Comparison of ENCODE assay signal across 8 cellular contexts in the genomic region with DNA sequence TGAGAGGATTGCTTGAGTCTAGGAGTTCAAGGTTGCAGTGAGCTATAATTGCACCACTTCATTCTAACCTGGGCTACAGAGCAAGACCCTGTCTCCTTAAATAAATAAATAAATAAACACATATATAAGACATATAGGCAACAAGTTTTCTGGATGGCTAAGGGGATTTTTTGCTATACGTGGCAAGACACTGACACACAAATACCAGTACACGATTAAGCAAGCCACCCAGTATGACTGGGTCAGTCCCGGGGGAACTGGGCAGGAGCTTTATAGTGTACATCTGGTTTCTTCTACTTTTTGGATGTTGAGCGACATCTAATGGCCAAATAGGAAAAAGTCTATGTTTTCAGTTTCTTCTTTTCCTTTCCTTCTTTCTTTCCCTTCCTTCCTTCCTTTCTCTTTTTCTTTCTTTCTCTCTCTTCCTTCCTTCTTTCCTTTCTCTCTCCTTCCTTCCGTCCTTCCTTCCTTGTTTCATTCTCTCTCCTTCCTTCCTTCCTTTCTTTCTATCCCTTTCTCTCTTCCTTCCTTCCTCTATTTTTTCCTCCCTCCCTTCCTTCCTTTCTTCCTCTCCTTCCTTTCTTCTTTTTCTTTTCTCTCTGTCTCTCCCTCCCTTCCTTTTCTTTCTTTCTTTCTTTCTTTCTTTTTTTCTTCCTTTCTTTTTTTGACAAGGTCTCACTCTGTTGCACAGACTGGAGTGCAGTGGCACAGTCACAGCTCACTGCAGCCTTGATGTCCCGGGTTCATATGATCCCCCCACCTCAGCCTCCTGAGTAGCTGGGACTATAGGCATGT. TPM values are rescaled to one million over a fixed set of nuclear protein-coding genes. Genes with fewer than 3 reads are reported as not detected.
A peak's percentile ranks its signal among the peaks of the same experiment; 100 is the strongest.
DNase-seq lines count a peak whose midpoint lies in the region; ATAC-seq and TF ChIP-seq lines count a peak whose summit lies in the region.

No MANE protein-coding gene starts in this region.

- peak overlapping the region; percentile 75; the same call in 1 of the 2 replicates for H2AFZ ChIP-seq in GM23338

- in situ Hi-C loops in Panc1 (cut with HindIII; ENCODE audit: low pct_unique_long_range_greater_than_20kb, low sequenced_read_pairs) = no loop called here

- no peaks in the 10 kb centered on the region for H3K36me3 ChIP-seq in GM23338 (ENCODE audit: insufficient read depth)
- H3K36me3 ChIP-seq in Panc1 (ENCODE audit: control insufficient read depth, insufficient read depth, low read length) = no peaks in the 10 kb centered on the region
- no peaks in the 10 kb centered on the region for H3K36me3 ChIP-seq in adrenal gland (replicated peaks in 1 of 2)
- H3K36me3 ChIP-seq in left ventricle myocardium inferior = no peaks in the 10 kb centered on the region

- no peak overlapping the region for H3K27ac Mint-ChIP-seq in GM23338

- intact Hi-C loops in Panc1 (cut with micrococcal nuclease; ENCODE audit: unreplicated experiment) = loop anchor here (10.0 kb wide), 1 partner anchor 70 kb away; a partner anchor contains a TSS
- intact Hi-C loops in adrenal gland (cut with DNase I) = loop anchor here in 1 of 2 donors (10.0 kb wide), 2 partner anchors 90 to 130 kb away; a partner anchor contains a TSS
- intact Hi-C loops in left ventricle myocardium inferior (cut with micrococcal nuclease) = loop anchor here (10.0 kb wide), 1 partner anchor 70 kb away; a partner anchor contains a TSS
- intact Hi-C loops in sciatic nerve (cut with DNase I) = loop anchor here (10.0 kb wide), 2 partner anchors 70 to 860 kb away; a partner anchor contains a TSS

- H3K4me2 ChIP-seq in GM23338 = no peak overlapping the region

- POLR2A ChIA-PET in Panc1 (lab: Charles Lee) = no interaction called here

- TF ChIP-seq POLR2A in adrenal gland (IDR thresholded peaks at IDR 0.05) = no peak

- H3K4me3 Mint-ChIP-seq in GM23338 = no peak overlapping the region

- CTCF ChIA-PET in Panc1 (lab: Charles Lee) = interaction anchor here (0.5 kb wide), 2 partner anchors 56 to 1512 kb away, joined by 3 to 7 read pairs; no protein-coding TSS in a partner anchor

- 9 to 10% (median 10%) methylated on average over 6 of the region's 6 CpGs for WGBS in adrenal gland, 4 donors

- H3K9me3 ChIP-seq in Panc1 (ENCODE audit: control insufficient read depth, insufficient read depth, low read depth, low read length) = no peaks in the 10 kb centered on the region
- H3K9me3 ChIP-seq in adrenal gland (replicated peaks in 1 of 3) = no peaks in the 10 kb centered on the region
- no peaks in the 10 kb centered on the region for H3K9me3 ChIP-seq in left ventricle myocardium inferior (replicated peaks)

- DNase-seq in SHP77 treated with DMSO at 0.1 percent for 48 hours (lab: John Stamatoyannopoulos, UW) = peak; percentile 5
- no peak for DNase-seq in SHP77 (lab: John Stamatoyannopoulos, UW)
- DNase-seq in GM23338 (ENCODE audit: low spot score) = peak; percentile 84
- peak; percentile 35 for DNase-seq in HuH-7.5 (ENCODE audit: low spot score)
- no peak for DNase-seq in Panc1 (ENCODE audit: low read depth, low spot score)
- peak; percentile 41 to 83 (median 76) for DNase-seq in adrenal gland
- DNase-seq in left ventricle myocardium inferior = peak; percentile 62
- DNase-seq in sciatic nerve (ENCODE audit: low spot score) = peak; percentile 66

- H3K9me3 Mint-ChIP-seq in GM23338 = no peaks in the 10 kb centered on the region

- ATAC-seq in GM23338 (peak; percentile 95), Panc1 (peak; percentile 71; the same call in 1 of the 2 replicates), sciatic nerve (peak; percentile 92)

- no peaks in the 10 kb centered on the region for H3K36me3 Mint-ChIP-seq in GM23338 (ENCODE audit: low read depth)

- H3K27ac ChIP-seq in GM23338 (ENCODE audit: low read depth) = no peak overlapping the region; the same call in 1 of the 2 replicates
- no peak overlapping the region for H3K27ac ChIP-seq in Panc1 (ENCODE audit: low read length)
- no peak overlapping the region for H3K27ac ChIP-seq in adrenal gland
- H3K27ac ChIP-seq in left ventricle myocardium inferior (replicated peaks) = no peak overlapping the region

- peaks cover 5% of the 10 kb centered on the region for H3K4me1 Mint-ChIP-seq in GM23338

- no TSS peak for BruUV-seq in Panc1 (replicated peaks; lab: Mats Ljungman, UMichigan)

- TF ChIP-seq CTCF in GM23338 (conservative IDR thresholded peaks at IDR 0.05; ENCODE audit: low read depth in 2 of 2) = peak; percentile 68 to 72
- TF ChIP-seq CTCF in Panc1 (IDR thresholded peaks at IDR 0.05) = peak; percentile 38
- peak; percentile 54 to 93 (median 63) for TF ChIP-seq CTCF in adrenal gland (IDR thresholded peaks at IDR 0.05)
- peak; percentile 66 for TF ChIP-seq CTCF in left ventricle myocardium inferior (IDR thresholded peaks at IDR 0.05; ENCODE audit: borderline replicate concordance)

- H3K9me2 ChIP-seq in GM23338 (ENCODE audit: insufficient read depth) = no peaks in the 10 kb centered on the region

- H3K4me3 ChIP-seq in GM23338 (no peak overlapping the region), Panc1 (ENCODE audit: low read depth in 2 of 2, low read length in 2 of 2) (no peak overlapping the region), adrenal gland (no peak overlapping the region), left ventricle myocardium inferior (no peak overlapping the region)

- no peaks in the 10 kb centered on the region for H4K20me1 ChIP-seq in GM23338 (replicated peaks; ENCODE audit: insufficient read depth)

- 0 out of 2 replicates have a peak, but pooled peaks cover 3% of the 10 kb centered on the region for H3K4me1 ChIP-seq in GM23338 (ENCODE audit: insufficient read depth)
- no peaks in the 10 kb centered on the region for H3K4me1 ChIP-seq in Panc1 (ENCODE audit: control insufficient read depth, insufficient read depth, low read length)
- peaks cover 5 to 19% of the 10 kb centered on the region in 2 donors for H3K4me1 ChIP-seq in adrenal gland (replicated peaks in 1 of 2)
- peaks cover 20% of the 10 kb centered on the region for H3K4me1 ChIP-seq in left ventricle myocardium inferior

- peaks cover 4% of the 10 kb centered on the region for H3K27me3 Mint-ChIP-seq in GM23338 (ENCODE audit: insufficient read depth, low read depth, poor library complexity)

- H3K79me2 ChIP-seq in GM23338 (replicated peaks; ENCODE audit: insufficient read depth) = no peaks in the 10 kb centered on the region

- no peaks in the 10 kb centered on the region for H3K27me3 ChIP-seq in GM23338 (ENCODE audit: insufficient read depth)
- H3K27me3 ChIP-seq in Panc1 (ENCODE audit: control insufficient read depth, insufficient read depth, low read length) = no peaks in the 10 kb centered on the region
- H3K27me3 ChIP-seq in adrenal gland = no peaks in the 10 kb centered on the region
- H3K27me3 ChIP-seq in left ventricle myocardium inferior (ENCODE audit: low read depth) = no peaks in the 10 kb centered on the region

- no peaks in the 10 kb centered on the region for H3F3A ChIP-seq in GM23338 (replicated peaks; ENCODE audit: low read depth)

TF ChIP-seq in GM23338, 12 proteins besides CTCF, POLR2A, EP300 and RAD21 (continues in another document):
- no peak for TF ChIP-seq JUNB (IDR thresholded peaks at IDR 0.05; ENCODE audit: unreplicated experiment)
- TF ChIP-seq ZNF114 (CRISPR knock-in tag; IDR thresholded peaks at IDR 0.05) = no peak
- TF ChIP-seq EZH2phosphoT487 (IDR thresholded peaks at IDR 0.05; ENCODE audit: unreplicated experiment) = no peak
- TF ChIP-seq NANOG (IDR thresholded peaks at IDR 0.05; ENCODE audit: borderline replicate concordance) = no peak
- TF ChIP-seq, protein P1, sequence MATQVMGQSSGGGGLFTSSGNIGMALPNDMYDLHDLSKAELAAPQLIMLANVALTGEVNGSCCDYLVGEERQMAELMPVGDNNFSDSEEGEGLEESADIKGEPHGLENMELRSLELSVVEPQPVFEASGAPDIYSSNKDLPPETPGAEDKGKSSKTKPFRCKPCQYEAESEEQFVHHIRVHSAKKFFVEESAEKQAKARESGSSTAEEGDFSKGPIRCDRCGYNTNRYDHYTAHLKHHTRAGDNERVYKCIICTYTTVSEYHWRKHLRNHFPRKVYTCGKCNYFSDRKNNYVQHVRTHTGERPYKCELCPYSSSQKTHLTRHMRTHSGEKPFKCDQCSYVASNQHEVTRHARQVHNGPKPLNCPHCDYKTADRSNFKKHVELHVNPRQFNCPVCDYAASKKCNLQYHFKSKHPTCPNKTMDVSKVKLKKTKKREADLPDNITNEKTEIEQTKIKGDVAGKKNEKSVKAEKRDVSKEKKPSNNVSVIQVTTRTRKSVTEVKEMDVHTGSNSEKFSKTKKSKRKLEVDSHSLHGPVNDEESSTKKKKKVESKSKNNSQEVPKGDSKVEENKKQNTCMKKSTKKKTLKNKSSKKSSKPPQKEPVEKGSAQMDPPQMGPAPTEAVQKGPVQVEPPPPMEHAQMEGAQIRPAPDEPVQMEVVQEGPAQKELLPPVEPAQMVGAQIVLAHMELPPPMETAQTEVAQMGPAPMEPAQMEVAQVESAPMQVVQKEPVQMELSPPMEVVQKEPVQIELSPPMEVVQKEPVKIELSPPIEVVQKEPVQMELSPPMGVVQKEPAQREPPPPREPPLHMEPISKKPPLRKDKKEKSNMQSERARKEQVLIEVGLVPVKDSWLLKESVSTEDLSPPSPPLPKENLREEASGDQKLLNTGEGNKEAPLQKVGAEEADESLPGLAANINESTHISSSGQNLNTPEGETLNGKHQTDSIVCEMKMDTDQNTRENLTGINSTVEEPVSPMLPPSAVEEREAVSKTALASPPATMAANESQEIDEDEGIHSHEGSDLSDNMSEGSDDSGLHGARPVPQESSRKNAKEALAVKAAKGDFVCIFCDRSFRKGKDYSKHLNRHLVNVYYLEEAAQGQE (IDR thresholded peaks at IDR 0.05; ENCODE audit: unreplicated experiment) = no peak
- no peak for TF ChIP-seq CREB1 (CRISPR knock-in tag; IDR thresholded peaks at IDR 0.05; ENCODE audit: low read depth)
- no peak for TF ChIP-seq STAT1 (IDR thresholded peaks at IDR 0.05; ENCODE audit: unreplicated experiment)
- no peak for TF ChIP-seq EZH2 (IDR thresholded peaks at IDR 0.05; ENCODE audit: low read depth, unreplicated experiment)

RNA-seq across cellular contexts. Expression of a gene that starts 47.0 kb away (rescaled TPM):
- 15.3 and 17.2 TPM in 2 replicates for total RNA-seq in GM23338 (2014; rRNA removed; shearing (Covaris generic))
- polyA plus RNA-seq in GM23338 (2016; fragmentation: Nextera tagmentation; extraction: Ambion mirVana) (14.6 and 15.1 TPM in 2 replicates), adrenal gland (100 to 1,000 TPM in 1 of 3 donors, 10 to 100 TPM in 2; 43.4 to 134 (median 81.2) TPM)
- total RNA-seq in Panc1 (2021; ENCODE audit: unreplicated experiment) (18.4 TPM), adrenal gland (100 to 1,000 TPM; 134 to 426 (median 221) TPM), left ventricle myocardium inferior (131 TPM), sciatic nerve (63.8 TPM)
- polyA plus RNA-seq in Panc1 (2012; ENCODE audit: insufficient read length) = 22.3 TPM

RNA-seq across cellular contexts. Expression of a gene that starts 56.2 kb away (rescaled TPM):
- total RNA-seq in GM23338 (2014; rRNA removed; shearing (Covaris generic)) = 30.8 and 43.7 TPM in 2 replicates
- 5.2 and 6.4 TPM in 2 replicates for polyA plus RNA-seq in GM23338 (2016; fragmentation: Nextera tagmentation; extraction: Ambion mirVana)
- total RNA-seq in Panc1 (2021; ENCODE audit: unreplicated experiment) = 10.5 TPM
- 3.8 TPM for polyA plus RNA-seq in Panc1 (2012; ENCODE audit: insufficient read length)
- 10 to 100 TPM; 34.6 to 81.6 (median 52.1) TPM for total RNA-seq in adrenal gland
- polyA plus RNA-seq in adrenal gland = 10 to 100 TPM in 1 of 3 donors, 1 to 10 TPM in 2; 5.0 to 29.7 (median 7.0) TPM
- 20.8 TPM for total RNA-seq in left ventricle myocardium inferior
- total RNA-seq in sciatic nerve = 78.2 TPM

Comparison
In these comparisons a context has a peak if more than half of its experiments do, and no peak if none do; other contexts are left out.
1. DNase-seq: peak in SHP77 treated with DMSO at 0.1 percent for 48 hours (single experiment), GM23338 (single experiment), HuH-7.5 (single experiment), adrenal gland (7 of 7), left ventricle myocardium inferior (single experiment) and sciatic nerve (single experiment); none in SHP77 (0 of 2) and Panc1 (single experiment).
2. Peak in every context shown above with its lines, with median percentiles within 50 percentile points of each other: ATAC-seq and CTCF ChIP-seq.